In the genomic region with DNA sequence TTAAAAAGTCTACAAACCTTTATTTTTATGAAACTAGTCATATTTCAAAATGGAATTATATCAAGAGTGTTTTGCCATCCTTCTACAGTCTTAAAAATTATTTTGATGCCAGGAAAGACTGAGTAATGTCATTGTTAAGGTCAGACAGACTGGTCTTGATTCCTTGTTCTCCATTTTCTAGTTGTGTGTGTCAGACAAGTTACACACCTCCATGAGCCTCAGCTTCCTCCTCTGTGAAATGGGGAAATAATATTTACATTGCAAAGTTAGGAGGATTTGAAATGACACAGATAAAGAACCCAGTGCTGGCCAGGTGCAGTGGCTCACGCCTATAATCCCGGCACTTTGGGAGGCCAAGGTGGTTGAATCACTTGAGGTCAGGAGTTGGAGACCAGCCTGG, we compare ENCODE assay signal across 28 cellular contexts.
"Had no signal": no experiment of that assay in that cellular context is flagged by ENCODE, and none has a peak within 500 bp of the region (broad histone marks: within the 10 kb centered on the region; RNA-seq: fewer than 3 reads in every experiment).

No MANE protein-coding gene starts in this region.

- ATAC-seq: left colon; left lung; lower lobe of right lung; natural killer cell; right lobe of liver; stimulated activated naive CD8-positive, alpha-beta T cell treated with anti-CD3 and anti-CD28 coated beads, Interleukin-15, amount 100 ng/mL, for 72 hours had no signal

- H3K4me3 Mint-ChIP-seq: immature natural killer cell; mesothelial cell of epicardium; naive B cell; natural killer cell; nephron progenitor cell; neural progenitor cell; stimulated activated naive CD8-positive, alpha-beta T cell treated with anti-CD3 and anti-CD28 coated beads, Interleukin-15, amount 100 ng/mL, for 72 hours had no signal

- H3K27ac Mint-ChIP-seq: immature natural killer cell; mesothelial cell of epicardium; natural killer cell; nephron progenitor cell; neural progenitor cell; progenitor cell of endocrine pancreas; stimulated activated naive CD8-positive, alpha-beta T cell treated with anti-CD3 and anti-CD28 coated beads, Interleukin-15, amount 100 ng/mL, for 72 hours had no signal

- DNase-seq: hypothalamus; immature natural killer cell; kidney; left colon; left lung; lower lobe of right lung; mammary epithelial cell; mesendoderm; naive B cell; natural killer cell; nephron progenitor cell; ovary; right lobe of liver; stimulated activated CD4-positive, alpha-beta T cell treated with anti-CD3 and anti-CD28 coated beads, Interleukin-1b, Interleukin-23, amount 100 ng/mL, for 48 hours; stimulated activated CD4-positive, alpha-beta T cell treated with anti-CD3 and anti-CD28 coated beads, Interleukin-2, amount 100 ng/mL, for 48 hours; stimulated activated CD4-positive, alpha-beta T cell treated with anti-CD3 and anti-CD28 coated beads, Interleukin-4, amount 100 ng/mL, for 4 hours; stimulated activated CD8-positive, alpha-beta memory T cell treated with anti-CD3 and anti-CD28 coated beads, Interleukin-4, amount 100 ng/mL, for 48 hours; stimulated activated naive CD4-positive, alpha-beta T cell treated with Interleukin-2 at 50 U/mL for 16 hours; stimulated activated naive CD8-positive, alpha-beta T cell treated with anti-CD3 and anti-CD28 coated beads, Interleukin-15, amount 100 ng/mL, for 72 hours; testis; thyroid gland; transverse colon; upper lobe of left lung had no signal

- H3K36me3 Mint-ChIP-seq: mesothelial cell of epicardium, naive B cell, natural killer cell had no signal

- H3K9me3 Mint-ChIP-seq: immature natural killer cell; mesothelial cell of epicardium; naive B cell; natural killer cell; nephron progenitor cell; stimulated activated naive CD8-positive, alpha-beta T cell treated with anti-CD3 and anti-CD28 coated beads, Interleukin-15, amount 100 ng/mL, for 72 hours had no signal

- H3K27ac ChIP-seq: left lung, lower lobe of right lung, neural progenitor cell, ovary, right atrium auricular region, right lobe of liver, testis, thyroid gland, transverse colon, upper lobe of left lung, vagina had no signal
